10 cellular contexts compared by ENCODE assay signal in the genomic region with DNA sequence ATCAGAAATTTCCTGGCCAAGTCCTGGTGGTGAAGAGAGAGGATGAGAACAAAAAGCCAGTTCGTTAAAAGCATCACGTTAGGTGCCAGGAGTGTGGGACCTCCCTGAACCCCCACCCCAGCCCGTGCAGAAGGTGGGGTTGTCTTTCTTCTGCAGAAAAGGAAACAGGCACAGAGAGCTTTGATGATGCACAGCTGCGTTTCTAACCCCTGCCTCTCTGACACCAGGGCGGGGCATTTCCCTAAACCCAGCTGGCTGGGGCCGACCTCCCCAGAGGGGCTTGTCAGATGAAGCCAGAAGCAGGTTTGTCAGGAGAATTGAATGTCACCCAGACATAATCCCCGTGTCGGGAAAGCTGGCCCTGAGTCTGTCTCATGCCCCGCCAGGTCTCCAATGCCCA.
A peak's percentile ranks its signal among the peaks of the same experiment; 100 is the strongest.
DNase-seq lines count a peak whose midpoint lies in the region; ATAC-seq and TF ChIP-seq lines count a peak whose summit lies in the region.
"Had no signal": no experiment of that assay in that cellular context is flagged by ENCODE, and none has a peak within 500 bp of the region (broad histone marks: within the 10 kb centered on the region; RNA-seq: fewer than 3 reads in every experiment).

No MANE protein-coding gene starts in this region.

- peaks cover 30% of the 10 kb centered on the region for H3K4me1 ChIP-seq in OCI-LY1 (ENCODE audit: insufficient read depth, low read length, severe bottlenecking)

- CTCF ChIA-PET in activated naive CD4-positive, alpha-beta T cell treated with anti-CD3 and anti-CD28 coated beads, Interleukin-2, amount 10 ng/mL, durations not matched to agents 7 days and 5 days (lab: Charles Lee) = interaction anchor here (1.2 to 2.5 kb wide), 6 partner anchors 8 to 76 kb away, joined by 3 to 11 read pairs (median 5); no protein-coding TSS in a partner anchor

- H3K27me3 ChIP-seq in OCI-LY1 (ENCODE audit: insufficient read depth, low read length) = no peaks in the 10 kb centered on the region
- H3K27me3 ChIP-seq: tibial artery had no signal

- H3K9me3 Mint-ChIP-seq in activated naive CD4-positive, alpha-beta T cell treated with anti-CD3 and anti-CD28 coated beads, Interleukin-2, amount 10 ng/mL, durations not matched to agents 7 days and 5 days = no peaks in the 10 kb centered on the region

- no peak overlapping the region for H2AFZ ChIP-seq in OCI-LY1 (ENCODE audit: low read length)

- peak; percentile 54 for ATAC-seq in GM19463 (IDR thresholded peaks at IDR 0.05; ENCODE audit: unreplicated experiment)
- ATAC-seq in HG03025 (IDR thresholded peaks at IDR 0.05; ENCODE audit: low FRiP score, unreplicated experiment) = no peak

- peaks cover 98% of the 10 kb centered on the region for H3K4me1 Mint-ChIP-seq in activated naive CD4-positive, alpha-beta T cell treated with anti-CD3 and anti-CD28 coated beads, Interleukin-2, amount 10 ng/mL, durations not matched to agents 7 days and 5 days

- no peaks in the 10 kb centered on the region for H3F3A ChIP-seq in OCI-LY1 (ENCODE audit: insufficient read depth, low read length)

- H4K20me1 ChIP-seq in OCI-LY1 (ENCODE audit: insufficient read depth, low read length) = no peaks in the 10 kb centered on the region

- peak overlapping the region; percentile 66 for H3K27ac ChIP-seq in OCI-LY1 (ENCODE audit: low read depth, low read length, poor library complexity, severe bottlenecking)
- H3K27ac ChIP-seq: tibial artery had no signal

- DNase-seq in activated naive CD4-positive, alpha-beta T cell treated with anti-CD3 and anti-CD28 coated beads, Interleukin-2, amount 10 ng/mL, durations not matched to agents 7 days and 5 days = peak; percentile 75
- peak; percentile 36 for DNase-seq in stimulated activated CD8-positive, alpha-beta memory T cell treated with anti-CD3 and anti-CD28 coated beads, Interleukin-7, amount 100 ng/mL, for 4 hours (ENCODE audit: low read depth in 2 of 2)
- DNase-seq in SKM-1 treated with dmso at 0.1 percent for 144 hours (lab: John Stamatoyannopoulos, UW; ENCODE audit: unreplicated experiment) (no peak), head of caudate nucleus (no peak), pons (ENCODE audit: low spot score) (no peak)
- DNase-seq: NCI-H2081, tibial artery had no signal

- H3K4me2 ChIP-seq in OCI-LY1 (ENCODE audit: low read length) = peak overlapping the region; percentile 62

- H3K9ac ChIP-seq in OCI-LY1 (ENCODE audit: low read length) = no peak overlapping the region; the same call in 1 of the 2 replicates

- H3K27ac Mint-ChIP-seq in activated naive CD4-positive, alpha-beta T cell treated with anti-CD3 and anti-CD28 coated beads, Interleukin-2, amount 10 ng/mL, durations not matched to agents 7 days and 5 days = peak overlapping the region; percentile 95

- H3K9me3 ChIP-seq in OCI-LY1 (ENCODE audit: low read length) = no peaks in the 10 kb centered on the region
- H3K9me3 ChIP-seq: tibial artery had no signal

- peaks cover 10% of the 10 kb centered on the region for H3K36me3 Mint-ChIP-seq in activated naive CD4-positive, alpha-beta T cell treated with anti-CD3 and anti-CD28 coated beads, Interleukin-2, amount 10 ng/mL, durations not matched to agents 7 days and 5 days

- intact Hi-C loops in head of caudate nucleus (cut with DNase I) = no loop called here

- peak overlapping the region; percentile 70 for H3K4me3 Mint-ChIP-seq in activated naive CD4-positive, alpha-beta T cell treated with anti-CD3 and anti-CD28 coated beads, Interleukin-2, amount 10 ng/mL, durations not matched to agents 7 days and 5 days

- H3K27me3 Mint-ChIP-seq in activated naive CD4-positive, alpha-beta T cell treated with anti-CD3 and anti-CD28 coated beads, Interleukin-2, amount 10 ng/mL, durations not matched to agents 7 days and 5 days = no peaks in the 10 kb centered on the region

- TF ChIP-seq CTCF in OCI-LY1 (IDR thresholded peaks at IDR 0.05; ENCODE audit: low read length) = no peak

- peak overlapping the region; percentile 33 for H3K4me3 ChIP-seq in OCI-LY1 (ENCODE audit: low read depth, low read length, poor library complexity, severe bottlenecking)
- H3K4me3 ChIP-seq: tibial artery had no signal

- H3K36me3 ChIP-seq in OCI-LY1 (ENCODE audit: insufficient read depth, low read length) = no peaks in the 10 kb centered on the region
- H3K36me3 ChIP-seq: tibial artery had no signal

- H3K79me2 ChIP-seq in OCI-LY1 (ENCODE audit: insufficient read depth, low read length) = no peaks in the 10 kb centered on the region

- no peaks in the 10 kb centered on the region for H3K9me2 ChIP-seq in OCI-LY1 (ENCODE audit: low read depth, low read length)

Comparison
In these comparisons a context has a peak if more than half of its experiments do, and no peak if none do; other contexts are left out.
1. DNase-seq: peak in activated naive CD4-positive, alpha-beta T cell treated with anti-CD3 and anti-CD28 coated beads, Interleukin-2, amount 10 ng/mL, durations not matched to agents 7 days and 5 days (single experiment) and stimulated activated CD8-positive, alpha-beta memory T cell treated with anti-CD3 and anti-CD28 coated beads, Interleukin-7, amount 100 ng/mL, for 4 hours (2 of 2); none in SKM-1 treated with dmso at 0.1 percent for 144 hours (single experiment), head of caudate nucleus (0 of 42) and pons (single experiment).